ENCODE assay signal across 23 cellular contexts in the genomic region with DNA sequence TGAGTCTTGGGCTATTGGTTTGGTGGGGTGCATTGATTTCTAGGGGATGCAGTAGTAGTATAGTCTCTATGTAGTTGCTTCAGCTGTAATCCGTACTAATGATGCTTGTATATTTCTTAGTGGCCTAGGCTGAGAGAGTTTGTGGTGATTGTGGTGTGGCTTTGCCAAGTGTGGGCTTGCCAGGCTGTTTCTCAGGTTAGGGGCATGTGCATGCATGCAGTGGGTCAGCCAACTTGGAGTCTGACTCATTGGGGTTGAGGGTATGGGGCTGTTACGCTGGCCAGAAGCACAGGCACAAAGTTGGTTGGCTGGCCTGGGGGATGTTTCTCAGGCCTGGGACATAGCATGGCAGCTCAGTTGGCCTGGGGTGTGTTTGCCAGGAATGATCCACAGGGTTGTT. TPM values are rescaled to one million over a fixed set of nuclear protein-coding genes. Genes with fewer than 3 reads are reported as not detected.
"Had no signal": no experiment of that assay in that cellular context is flagged by ENCODE, and none has a peak within 500 bp of the region (broad histone marks: within the 10 kb centered on the region; RNA-seq: fewer than 3 reads in every experiment).

No MANE protein-coding gene starts in this region.

- DNase-seq: cortex of kidney; dorsolateral prefrontal cortex; effector CD8-positive, alpha-beta T cell; esophagus squamous epithelium; foreskin fibroblast; head of caudate nucleus; kidney glomerular epithelial cell; naive thymus-derived CD8-positive, alpha-beta T cell; posterior cingulate gyrus; stimulated activated CD4-positive, alpha-beta T cell treated with anti-CD3 and anti-CD28 coated beads, Interleukin-4, amount 100 ng/mL, for 1 hour; stimulated activated CD8-positive, alpha-beta memory T cell treated with anti-CD3 and anti-CD28 coated beads, Interleukin-4, amount 100 ng/mL, for 48 hours; stimulated activated naive CD8-positive, alpha-beta T cell treated with anti-CD3 and anti-CD28 coated beads, Interleukin-15, Interleukin-2, amounts not matched to agents 100 U/mL and 50 U/mL, for 24 hours; thyroid gland; upper lobe of left lung had no signal

- H3K36me3 ChIP-seq: esophagus squamous epithelium, suprapubic skin, thyroid gland, upper lobe of left lung, vagina had no signal

- H3K27me3 ChIP-seq: hepatocyte, suprapubic skin, thyroid gland, upper lobe of left lung, vagina had no signal

- H3K27ac ChIP-seq: dorsolateral prefrontal cortex, esophagus squamous epithelium, hepatocyte, suprapubic skin, thyroid gland, upper lobe of left lung, vagina had no signal

- H3K4me3 ChIP-seq: dorsolateral prefrontal cortex, esophagus squamous epithelium, hepatocyte, suprapubic skin, thyroid gland, upper lobe of left lung, vagina had no signal

- H3K9me3 ChIP-seq: thyroid gland, vagina had no signal

- ATAC-seq: naive thymus-derived CD8-positive, alpha-beta T cell; stimulated activated naive CD8-positive, alpha-beta T cell treated with anti-CD3 and anti-CD28 coated beads, Interleukin-15, Interleukin-2, amounts not matched to agents 100 U/mL and 50 U/mL, for 24 hours had no signal

- H2AFZ ChIP-seq: hepatocyte had no signal

- H3K4me2 ChIP-seq: hepatocyte had no signal

- H3K4me1 ChIP-seq: esophagus squamous epithelium, suprapubic skin, thyroid gland, upper lobe of left lung, vagina had no signal

RNA-seq across cellular contexts. Expression of gene PLA2G12B, which starts 25.7 kb away (rescaled TPM):
- total RNA-seq: epithelial cell of proximal tubule; esophagus squamous epithelium; lung microvascular endothelial cell; mesenteric fat pad; mononuclear cell; naive thymus-derived CD8-positive, alpha-beta T cell; osteocyte; suprapubic skin; thyroid gland; vagina had no signal
- polyA plus RNA-seq: naive thymus-derived CD8-positive, alpha-beta T cell; neural cell had no signal
